Comparison of ENCODE assay signal across 20 cellular contexts in genomic region chr9:36939214-36939613, GRCh38.
"Had no signal": no experiment of that assay in that cellular context is flagged by ENCODE, and none has a peak within 500 bp of the region (broad histone marks: within the 10 kb centered on the region; RNA-seq: fewer than 3 reads in every experiment).

No MANE protein-coding gene starts in this region.

- H3K27ac ChIP-seq: esophagus squamous epithelium, gastroesophageal sphincter, left ventricle myocardium inferior, lower lobe of right lung, ovary, right atrium auricular region, tibial artery, upper lobe of right lung, vagina had no signal

- ATAC-seq: gastroesophageal sphincter, left cardiac atrium, lower lobe of right lung, natural killer cell, upper lobe of right lung had no signal

- H3K36me3 Mint-ChIP-seq: immature natural killer cell, natural killer cell had no signal

- H3K9me3 ChIP-seq: esophagus squamous epithelium, gastroesophageal sphincter, left ventricle myocardium inferior, lower lobe of right lung, ovary, right atrium auricular region, tibial artery, upper lobe of right lung, vagina had no signal

- H3K4me3 ChIP-seq: esophagus squamous epithelium, gastroesophageal sphincter, left ventricle myocardium inferior, lower lobe of right lung, ovary, right atrium auricular region, tibial artery, upper lobe of right lung, vagina had no signal

- H3K27ac Mint-ChIP-seq: dendritic cell treated with granulocyte-macrophage colony-stimulating factor and Interleukin-4, amounts not matched to agents 40 ng/mL and 50 ng/mL, for 4 days; immature natural killer cell; natural killer cell; stimulated activated naive CD8-positive, alpha-beta T cell treated with anti-CD3 and anti-CD28 coated beads, Interleukin-15, Interleukin-2, amounts not matched to agents 100 ng/mL and 50 ng/mL, for 24 hours had no signal

- H3K9me3 Mint-ChIP-seq: dendritic cell treated with granulocyte-macrophage colony-stimulating factor and Interleukin-4, amounts not matched to agents 40 ng/mL and 50 ng/mL, for 4 days; immature natural killer cell; natural killer cell; neural crest cell; stimulated activated naive CD8-positive, alpha-beta T cell treated with anti-CD3 and anti-CD28 coated beads, Interleukin-15, Interleukin-2, amounts not matched to agents 100 ng/mL and 50 ng/mL, for 24 hours had no signal

- H3K27me3 ChIP-seq: ovary, right atrium auricular region, vagina had no signal

- H3K4me1 Mint-ChIP-seq: immature natural killer cell, natural killer cell had no signal

- H3K36me3 ChIP-seq: esophagus squamous epithelium, gastroesophageal sphincter, left ventricle myocardium inferior, lower lobe of right lung, ovary, right atrium auricular region, tibial artery, upper lobe of right lung, vagina had no signal

- H3K4me1 ChIP-seq: esophagus squamous epithelium, gastroesophageal sphincter, left ventricle myocardium inferior, lower lobe of right lung, right atrium auricular region, tibial artery, upper lobe of right lung, vagina had no signal

- DNase-seq: esophagus squamous epithelium; foreskin fibroblast; glutamatergic neuron; immature natural killer cell; left cardiac atrium; left ventricle myocardium inferior; lower lobe of right lung; mesenchymal stem cell; natural killer cell; ovary; small intestine; stimulated activated CD4-positive, alpha-beta T cell treated with anti-CD3 and anti-CD28 coated beads, Interleukin-2, amount 100 ng/mL, for 48 hours; tibial artery had no signal

- H3K4me3 Mint-ChIP-seq: dendritic cell treated with granulocyte-macrophage colony-stimulating factor and Interleukin-4, amounts not matched to agents 40 ng/mL and 50 ng/mL, for 4 days; immature natural killer cell; natural killer cell; neural crest cell; stimulated activated naive CD8-positive, alpha-beta T cell treated with anti-CD3 and anti-CD28 coated beads, Interleukin-15, Interleukin-2, amounts not matched to agents 100 ng/mL and 50 ng/mL, for 24 hours had no signal
